ENCODE assay signal across 3 cellular contexts in the genomic region with DNA sequence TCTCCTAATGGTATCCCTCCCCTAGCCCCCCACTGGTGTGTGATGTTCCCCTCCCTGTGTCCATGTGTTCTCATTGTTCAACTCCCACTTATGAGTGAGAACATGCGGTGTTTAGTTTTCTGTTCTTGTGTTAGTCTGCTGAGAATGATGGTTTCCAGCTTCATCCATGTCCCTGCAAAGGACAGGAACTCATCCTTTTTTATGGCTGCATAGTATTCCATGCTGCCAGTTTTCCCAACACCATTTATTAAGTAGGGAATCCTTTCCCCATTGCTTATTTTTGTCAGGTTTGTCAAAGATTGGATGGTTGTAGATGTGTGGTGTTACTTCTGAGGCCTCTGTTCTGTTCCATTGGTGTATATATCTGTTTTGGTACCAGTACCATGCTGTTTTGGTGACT. TPM values are rescaled to one million over a fixed set of nuclear protein-coding genes. Genes with fewer than 3 reads are reported as not detected.
"Had no signal": no experiment of that assay in that cellular context is flagged by ENCODE, and none has a peak within 500 bp of the region (broad histone marks: within the 10 kb centered on the region; RNA-seq: fewer than 3 reads in every experiment).

No MANE protein-coding gene starts in this region.

RNA-seq across cellular contexts. Expression of a gene that starts 50.5 kb away (rescaled TPM):
- total RNA-seq: OCI-LY7, SJCRH30 had no signal
- polyA plus RNA-seq: SK-N-SH had no signal
